ENCODE assay signal across 7 cellular contexts in the genomic region with DNA sequence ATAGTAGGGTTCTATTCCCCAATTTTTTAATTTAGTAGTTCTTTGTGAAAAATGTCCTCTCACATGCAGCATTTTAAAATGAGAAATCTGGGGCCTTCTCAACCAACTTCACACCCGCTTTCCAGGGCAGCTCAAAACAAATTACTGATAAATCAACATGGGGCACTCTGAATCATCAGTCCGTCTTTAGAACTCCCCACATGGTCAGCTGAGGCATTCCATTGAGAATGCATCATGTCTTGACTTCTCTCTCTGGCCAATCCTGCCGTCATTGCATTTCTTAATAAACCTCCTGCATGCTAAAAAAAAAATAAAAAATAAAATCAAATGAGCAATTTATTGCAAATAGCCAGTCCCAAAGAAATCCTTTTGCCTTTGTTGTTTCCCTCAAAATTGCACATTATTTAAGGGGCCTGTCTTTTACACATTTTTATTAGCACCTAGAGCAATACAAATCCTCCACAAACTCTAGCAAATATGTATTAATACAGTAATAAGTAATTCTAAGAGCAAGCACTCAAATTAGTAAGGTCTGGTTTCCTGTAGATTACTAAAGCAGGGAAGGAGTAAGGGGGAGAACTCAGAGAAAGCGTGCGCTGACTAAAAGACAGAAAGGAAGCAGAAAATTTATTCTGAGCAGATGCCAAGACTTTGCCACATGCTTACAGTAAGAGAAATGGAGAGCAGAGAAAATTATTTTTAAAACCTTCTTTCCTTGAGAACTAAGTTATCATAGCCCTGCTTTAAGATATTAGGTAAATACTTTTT.
A peak's percentile ranks its signal among the peaks of the same experiment; 100 is the strongest.
DNase-seq lines count a peak whose midpoint lies in the region; ATAC-seq and TF ChIP-seq lines count a peak whose summit lies in the region.

No MANE protein-coding gene starts in this region.

- H3K4me1 Mint-ChIP-seq in endothelial cell (ENCODE audit: unreplicated experiment), result peaks cover 12% of the 10 kb centered on the region

- TF ChIP-seq CTCF in thoracic aorta (IDR thresholded peaks at IDR 0.05), result no peak
- TF ChIP-seq CTCF in endothelial cell (IDR thresholded peaks at IDR 0.05; ENCODE audit: unreplicated experiment), result no peak

- DNase-seq in SK-N-MC (ENCODE audit: low read depth, low spot score) (peak; percentile 93), foreskin melanocyte (peak; percentile 89), thoracic aorta (ENCODE audit: low spot score) (peak; percentile 44), NK-92 (lab: John Stamatoyannopoulos, UW; ENCODE audit: unreplicated experiment) (no peak), endothelial cell (ENCODE audit: low spot score) (no peak)

- H3K27ac Mint-ChIP-seq in endothelial cell (ENCODE audit: unreplicated experiment), result no peak overlapping the region

- H3K9ac ChIP-seq in SK-N-MC (ENCODE audit: insufficient read length), result no peak overlapping the region

- H3K36me3 Mint-ChIP-seq in endothelial cell (ENCODE audit: low read depth, unreplicated experiment), result no peaks in the 10 kb centered on the region

- H3K9me3 ChIP-seq in SK-N-MC (ENCODE audit: low read depth, low read length), result no peaks in the 10 kb centered on the region
- no peaks in the 10 kb centered on the region for H3K9me3 ChIP-seq in thoracic aorta

- H3K4me1 ChIP-seq in thoracic aorta (ENCODE audit: control insufficient read depth in 1 of 2, low read depth in 2 of 2), result peaks cover 21 to 51% of the 10 kb centered on the region in 2 donors

- H3K27ac ChIP-seq in SK-N-MC, result 0 out of 2 replicates have a peak overlapping the region, but pooled peaks have one; percentile 20
- H3K27ac ChIP-seq in thoracic aorta, result peak overlapping the region; percentile 79 to 82

- no peaks in the 10 kb centered on the region for H3K9me3 Mint-ChIP-seq in endothelial cell (ENCODE audit: unreplicated experiment)

- no peaks in the 10 kb centered on the region for H3K36me3 ChIP-seq in SK-N-MC (ENCODE audit: insufficient read depth, low read length)
- no peaks in the 10 kb centered on the region for H3K36me3 ChIP-seq in thoracic aorta

- ATAC-seq in GM18867 (IDR thresholded peaks at IDR 0.05; ENCODE audit: unreplicated experiment), result peak; percentile 40
- ATAC-seq in HG02623 (IDR thresholded peaks at IDR 0.05; ENCODE audit: unreplicated experiment), result peak; percentile 38
- ATAC-seq in thoracic aorta (ENCODE audit: insufficient number of reproducible peaks, low FRiP score, low read depth), result peak; percentile 96

- H3K27me3 ChIP-seq in thoracic aorta (replicated peaks; ENCODE audit: insufficient read depth), result no peaks in the 10 kb centered on the region

- H3K4me3 Mint-ChIP-seq in endothelial cell (ENCODE audit: unreplicated experiment), result no peak overlapping the region

- no peaks in the 10 kb centered on the region for H3K27me3 Mint-ChIP-seq in endothelial cell (ENCODE audit: unreplicated experiment)

- H3K4me3 ChIP-seq in SK-N-MC (peak overlapping the region; percentile 21; the same call in 1 of the 2 replicates), thoracic aorta (peak overlapping the region; percentile 8)

Comparison
In these comparisons a context has a peak if more than half of its experiments do, and no peak if none do; other contexts are left out.
1. ATAC-seq: peak in every context shown above with its lines; median percentile 96 in thoracic aorta; 40 in GM18867; 38 in HG02623.
2. DNase-seq: peak in SK-N-MC (single experiment), foreskin melanocyte (single experiment) and thoracic aorta (single experiment); none in NK-92 (single experiment) and endothelial cell (single experiment).